ENCODE assay signal across 13 cellular contexts in the genomic region with DNA sequence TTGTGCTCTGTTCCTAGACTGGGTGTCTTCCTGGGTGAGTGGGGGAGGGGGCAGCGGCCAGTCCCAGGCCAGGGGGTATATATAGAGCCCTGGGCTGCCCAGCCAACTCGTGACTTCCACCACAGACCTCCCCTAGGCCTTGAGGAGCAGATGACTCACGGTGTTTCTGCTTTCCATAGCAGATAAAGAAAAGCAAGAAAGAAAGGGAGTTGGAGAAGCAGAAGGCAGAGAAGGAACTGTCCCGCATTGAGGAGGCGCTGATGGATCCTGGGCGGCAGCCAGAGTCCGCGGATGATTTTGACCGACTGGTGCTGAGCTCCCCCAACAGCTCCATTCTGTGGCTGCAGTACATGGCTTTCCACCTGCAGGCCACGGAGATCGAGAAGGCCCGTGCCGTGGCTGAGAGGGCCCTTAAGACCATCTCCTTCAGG. TPM values are rescaled to one million over a fixed set of nuclear protein-coding genes. Genes with fewer than 3 reads are reported as not detected.
DNase-seq lines count a peak whose midpoint lies in the region; ATAC-seq and TF ChIP-seq lines count a peak whose summit lies in the region.
"Had no signal": no experiment of that assay in that cellular context is flagged by ENCODE, and none has a peak within 500 bp of the region (broad histone marks: within the 10 kb centered on the region; RNA-seq: fewer than 3 reads in every experiment).

No MANE protein-coding gene starts in this region.

- WGBS in esophagus squamous epithelium, 2 donors: 81 to 85% methylated on average over 5 to 11 of the region's 13 CpGs

- peaks cover 31% of the 10 kb centered on the region for H3K4me1 ChIP-seq in osteoblast (ENCODE audit: insufficient read depth, low read length)
- H3K4me1 ChIP-seq in esophagus squamous epithelium: peaks cover 0 to 39% (median 23%) of the 10 kb centered on the region in 3 donors

- H3K4me3 ChIP-seq in fibroblast of pulmonary artery (replicated peaks; ENCODE audit: low read depth, low read length) (no peak overlapping the region), osteoblast (ENCODE audit: insufficient read depth, low read length) (no peak overlapping the region), esophagus squamous epithelium (no peak overlapping the region)

- peaks cover 38% of the 10 kb centered on the region for H4K20me1 ChIP-seq in osteoblast (ENCODE audit: insufficient read depth, low read length)

- H3K79me2 ChIP-seq in osteoblast (ENCODE audit: insufficient read depth, low read length): peaks cover 12% of the 10 kb centered on the region

- ATAC-seq in GM19452 (IDR thresholded peaks at IDR 0.05; ENCODE audit: unreplicated experiment) (no peak), GM19023 (IDR thresholded peaks at IDR 0.05; ENCODE audit: unreplicated experiment) (no peak)

- no peak for TF ChIP-seq POLR2A in esophagus squamous epithelium (IDR thresholded peaks at IDR 0.05)

- peaks cover 80% of the 10 kb centered on the region for H3K36me3 ChIP-seq in osteoblast (ENCODE audit: insufficient read depth, low read length)
- peaks cover 31 to 100% (median 56%) of the 10 kb centered on the region in 3 donors for H3K36me3 ChIP-seq in esophagus squamous epithelium

- H3K9me3 ChIP-seq in osteoblast (ENCODE audit: low read depth, low read length) (no peaks in the 10 kb centered on the region), esophagus squamous epithelium (no peaks in the 10 kb centered on the region)

- no peaks in the 10 kb centered on the region for H3K27me3 ChIP-seq in osteoblast (ENCODE audit: insufficient read depth, low read length)
- H3K27me3 ChIP-seq in esophagus squamous epithelium: no peaks in the 10 kb centered on the region

- TF ChIP-seq CTCF in fibroblast of pulmonary artery (IDR thresholded peaks at IDR 0.05; ENCODE audit: low read length, missing control alignments): no peak
- no peak for TF ChIP-seq CTCF in osteoblast (IDR thresholded peaks at IDR 0.05; ENCODE audit: extremely low read depth, low read depth, low read length)
- TF ChIP-seq CTCF in esophagus squamous epithelium (IDR thresholded peaks at IDR 0.05): no peak

- intact Hi-C loops in esophagus squamous epithelium (cut with DNase I): no loop called here

- peak overlapping the region; percentile 84 for H3K27ac ChIP-seq in osteoblast (ENCODE audit: low read depth, low read length)
- peak overlapping the region in 2 of 4 donors; percentile 19 to 31 for H3K27ac ChIP-seq in esophagus squamous epithelium

- no peak overlapping the region for H2AFZ ChIP-seq in osteoblast (ENCODE audit: low read length)

- peak overlapping the region; percentile 19 for H3K4me2 ChIP-seq in osteoblast (ENCODE audit: insufficient read depth, low read length)

- DNase-seq in CD1c-positive myeloid dendritic cell (ENCODE audit: extremely low spot score): peak; percentile 29
- DNase-seq in RPMI7951 (ENCODE audit: low read depth): peak; percentile 88
- DNase-seq in fibroblast of pulmonary artery (ENCODE audit: low read depth): peak; percentile 88
- DNase-seq in osteoblast (ENCODE audit: insufficient read length, low spot score, missing footprints): peak; percentile 95
- no peak for DNase-seq in esophagus squamous epithelium (lab: John Stamatoyannopoulos, UW)
- DNase-seq in activated CD4-positive, alpha-beta T cell treated with anti-CD3 and anti-CD28 coated beads for 1 hour: no peak
- DNase-seq: CD4-positive, CD25-positive, alpha-beta regulatory T cell; HFFc6; NCI-H446; SHP77; small intestine had no signal

RNA-seq across cellular contexts. Expression of gene CALHM2, which starts 10.1 kb away (rescaled TPM):
- 1.9 and 3.1 TPM in 2 replicates for total RNA-seq in RPMI7951 (2014; rRNA removed; shearing (Covaris generic))
- 54.6 and 56.3 TPM in 2 replicates for total RNA-seq in osteoblast
- 10 to 100 TPM in 2 of 4 donors, 1 to 10 TPM in 2; 5.0 to 40.1 (median 9.3) TPM for total RNA-seq in esophagus squamous epithelium

RNA-seq across cellular contexts. Expression of gene CALHM1, which starts 16.7 kb away (rescaled TPM):
- total RNA-seq in RPMI7951 (2014; rRNA removed; shearing (Covaris generic)): not detected in 2 replicates
- total RNA-seq in osteoblast: not detected in 2 replicates
- not detected for total RNA-seq in esophagus squamous epithelium
- total RNA-seq: CD4-positive, CD25-positive, alpha-beta regulatory T cell; HFFc6 had no signal

RNA-seq across cellular contexts. Expression of gene CALHM3, which starts 37.0 kb away (rescaled TPM):
- total RNA-seq in RPMI7951 (2014; rRNA removed; shearing (Covaris generic)): 6.8 and 8.2 TPM in 2 replicates
- total RNA-seq in osteoblast (not detected in 2 replicates), esophagus squamous epithelium (not detected)
- total RNA-seq: CD4-positive, CD25-positive, alpha-beta regulatory T cell had no signal

RNA-seq across cellular contexts. Expression of gene PDCD11, which starts 45.6 kb away (rescaled TPM):
- 15.3 and 18.1 TPM in 2 replicates for total RNA-seq in RPMI7951 (2014; rRNA removed; shearing (Covaris generic))
- total RNA-seq in osteoblast (18.8 and 19.2 TPM in 2 replicates), esophagus squamous epithelium (10 to 100 TPM; 16.7 to 32.6 (median 26.2) TPM)

RNA-seq across cellular contexts. Expression of gene ATP5MK, which starts 45.8 kb away (rescaled TPM):
- total RNA-seq in RPMI7951 (2014; rRNA removed; shearing (Covaris generic)): 586 and 602 TPM in 2 replicates
- total RNA-seq in osteoblast (145 and 163 TPM in 2 replicates), esophagus squamous epithelium (100 to 1,000 TPM; 264 to 497 (median 417) TPM)

Comparison
In these comparisons a context has a peak if more than half of its experiments do, and no peak if none do; other contexts are left out.
1. DNase-seq: peak in CD1c-positive myeloid dendritic cell (single experiment), RPMI7951 (single experiment), fibroblast of pulmonary artery (single experiment) and osteoblast (single experiment); none in esophagus squamous epithelium (single experiment) and activated CD4-positive, alpha-beta T cell treated with anti-CD3 and anti-CD28 coated beads for 1 hour (single experiment).